ENCODE assay signal across 8 cellular contexts in the genomic region with DNA sequence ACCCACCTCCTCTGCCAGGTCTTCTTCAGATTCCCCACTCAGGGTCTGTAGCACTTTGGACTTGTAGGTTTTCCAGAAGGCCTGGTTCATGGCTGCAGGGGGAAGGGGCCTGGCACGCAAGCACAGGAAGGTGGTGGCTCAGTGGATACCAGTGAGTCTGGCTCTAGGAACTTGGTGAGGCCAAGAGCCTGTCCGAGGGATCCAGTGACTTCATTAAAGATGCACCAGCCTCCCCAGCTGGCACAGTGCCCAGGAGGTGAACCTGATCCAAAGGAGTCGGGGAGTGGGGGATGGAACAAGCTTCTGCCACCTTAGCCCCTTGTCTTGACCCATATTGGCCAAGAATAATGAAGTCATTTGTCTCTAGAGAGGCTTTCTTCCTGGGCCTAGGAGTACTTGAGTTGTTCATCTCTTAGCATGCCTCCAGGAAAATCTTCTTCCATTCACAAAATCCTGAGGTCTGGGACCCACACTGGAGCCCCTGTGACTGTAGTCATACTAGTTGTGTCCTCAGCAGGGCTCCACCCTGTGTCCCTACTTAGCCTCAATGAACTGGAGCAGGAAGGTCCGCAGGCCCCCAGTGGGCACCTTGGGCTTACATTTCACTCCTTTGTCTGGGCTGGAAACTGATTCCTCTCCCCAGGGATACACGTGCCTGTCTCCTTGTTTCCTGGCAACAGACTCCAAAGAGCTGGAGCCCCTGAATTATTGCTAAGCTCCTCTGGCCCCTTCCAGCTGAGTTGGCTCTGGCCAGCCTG. TPM values are rescaled to one million over a fixed set of nuclear protein-coding genes. Genes with fewer than 3 reads are reported as not detected.
DNase-seq lines count a peak whose midpoint lies in the region; ATAC-seq and TF ChIP-seq lines count a peak whose summit lies in the region.

A gene (minus strand): TSS at position 554 of the 758 bp plus-strand sequence. CDS start 464 bp downstream, at position 90.

- no peak within 1 kb of the TSS for H3K23ac ChIP-seq in mesenchymal stem cell (ENCODE audit: low read length in 2 of 2)

- H2BK5ac ChIP-seq in mesenchymal stem cell (ENCODE audit: low read depth, low read length, poor library complexity, severe bottlenecking): no peak within 1 kb of the TSS

- H3K4me2 ChIP-seq in mesenchymal stem cell (ENCODE audit: low read length, poor library complexity, severe bottlenecking): peak within 1 kb of the TSS; percentile 88

- intact Hi-C loops in vagina (cut with DNase I): loop anchor here (10.0 kb wide), 1 partner anchor 134 kb away; no protein-coding TSS in a partner anchor

- H3K27ac Mint-ChIP-seq in brain: peak within 1 kb of the TSS; percentile 86 to 99 (median 93)

- H3K9ac ChIP-seq in mesenchymal stem cell (ENCODE audit: low read length): peak within 1 kb of the TSS; percentile 95

- H3K4me1 ChIP-seq in mesenchymal stem cell (ENCODE audit: control insufficient read depth, insufficient read depth, low read depth, low read length) (peaks cover 25% of the 10 kb centered on the region), vagina (peaks cover 21% of the 10 kb centered on the region)

- peaks cover 58% of the 10 kb centered on the region for H3K4me1 Mint-ChIP-seq in brain

- no peak within 1 kb of the TSS for H3K27ac ChIP-seq in mesenchymal stem cell (ENCODE audit: low read length, poor library complexity, severe bottlenecking)
- H3K27ac ChIP-seq in vagina: peak within 1 kb of the TSS; percentile 60

- H3K4ac ChIP-seq in mesenchymal stem cell (ENCODE audit: low read depth in 1 of 2, low read length in 2 of 2): peak within 1 kb of the TSS in 1 of 2 experiments; percentile 95

- no peaks in the 10 kb centered on the region for H3K9me3 ChIP-seq in mesenchymal stem cell (ENCODE audit: control insufficient read depth, low read length)
- H3K9me3 ChIP-seq in vagina: no peaks in the 10 kb centered on the region

- H3K4me3 ChIP-seq in mesenchymal stem cell (ENCODE audit: insufficient read depth in 1 of 2, low read depth in 1 of 2, low read length in 2 of 2) (peak within 1 kb of the TSS; percentile 89), vagina (peak within 1 kb of the TSS; percentile 70 to 96)

- peak within 1 kb of the TSS; percentile 95 for H2BK15ac ChIP-seq in mesenchymal stem cell (ENCODE audit: low read depth, poor library complexity, severe bottlenecking)

- peak within 1 kb of the TSS; percentile 84 for H4K8ac ChIP-seq in mesenchymal stem cell (ENCODE audit: low read length)

- TF ChIP-seq POLR2A in vagina (IDR thresholded peaks at IDR 0.05): no peak

- H2AK5ac ChIP-seq in mesenchymal stem cell (ENCODE audit: low read length, severe bottlenecking): no peak within 1 kb of the TSS

- no peak within 1 kb of the TSS for H3K14ac ChIP-seq in mesenchymal stem cell (ENCODE audit: low read length in 2 of 2)

- peaks cover 9 to 10% of the 10 kb centered on the region in 2 experiments for H3K36me3 ChIP-seq in mesenchymal stem cell (ENCODE audit: control insufficient read depth in 1 of 2, insufficient read depth in 2 of 2, low read depth in 1 of 2, low read length in 2 of 2)
- no peaks in the 10 kb centered on the region for H3K36me3 ChIP-seq in vagina

- peak within 1 kb of the TSS; percentile 90 to 94 (median 92) for H3K4me3 Mint-ChIP-seq in brain

- DNase-seq in DMS 273 (lab: John Stamatoyannopoulos, UW; ENCODE audit: unreplicated experiment): peak; percentile 87
- DNase-seq in NCI-H1436 (lab: John Stamatoyannopoulos, UW): peak; percentile 47
- DNase-seq in mesenchymal stem cell: no peak
- no peak for DNase-seq in vagina (ENCODE audit: extremely low spot score in 2 of 2)
- no peak for DNase-seq in cerebellar nuclear complex (lab: John Stamatoyannopoulos, UW)
- DNase-seq in HUDEP-2 (lab: John Stamatoyannopoulos, UW; ENCODE audit: unreplicated experiment in 76 of 76): no peak

- H3K27me3 Mint-ChIP-seq in brain: peaks cover 7% of the 10 kb centered on the region

- 91% methylated on average over 5 of the region's 5 CpGs for WGBS in mesenchymal stem cell

- no peak for ATAC-seq in HG03342 (IDR thresholded peaks at IDR 0.05; ENCODE audit: unreplicated experiment)

- H4K91ac ChIP-seq in mesenchymal stem cell (ENCODE audit: low read length): peak within 1 kb of the TSS; percentile 72

- peak within 1 kb of the TSS; percentile 94 for H2AFZ ChIP-seq in mesenchymal stem cell (ENCODE audit: low read depth, low read length)

- peaks cover 0 to 3% (median 0%) of the 10 kb centered on the region in 5 experiments for H3K9me3 Mint-ChIP-seq in brain

- H3K18ac ChIP-seq in mesenchymal stem cell (ENCODE audit: low read depth in 1 of 2, low read length in 2 of 2): peak within 1 kb of the TSS; percentile 80 to 89

- H3K27me3 ChIP-seq in mesenchymal stem cell (ENCODE audit: control insufficient read depth in 1 of 2, insufficient read depth in 1 of 2, low read length in 2 of 2): peaks cover 4 to 26% of the 10 kb centered on the region in 2 experiments
- no peaks in the 10 kb centered on the region for H3K27me3 ChIP-seq in vagina

- H2BK12ac ChIP-seq in mesenchymal stem cell (ENCODE audit: low read length in 2 of 2): peak within 1 kb of the TSS in 1 of 2 experiments; percentile 57

- H2BK120ac ChIP-seq in mesenchymal stem cell (ENCODE audit: low read depth, low read length): no peak within 1 kb of the TSS

- H3K36me3 Mint-ChIP-seq in brain: no peaks in the 10 kb centered on the region

- H3K79me1 ChIP-seq in mesenchymal stem cell (replicated peaks; ENCODE audit: low read length, poor library complexity, severe bottlenecking): peaks cover 20% of the 10 kb centered on the region

- TF ChIP-seq CTCF in brain (conservative IDR thresholded peaks at IDR 0.05): no peak
- TF ChIP-seq CTCF in vagina (IDR thresholded peaks at IDR 0.05): no peak

RNA-seq across cellular contexts. Expression of the gene that starts here (rescaled TPM):
- not detected for polyA plus RNA-seq in brain (ENCODE audit: insufficient read depth, low read depth, low replicate concordance)
- polyA plus RNA-seq in mesenchymal stem cell (2013, experiment 1 of 2): not detected
- polyA plus RNA-seq in mesenchymal stem cell (2013, experiment 2 of 2): not detected
- not detected for total RNA-seq in vagina

Comparison
In these comparisons a context has a peak if more than half of its experiments do, and no peak if none do; other contexts are left out.
1. DNase-seq: peak in DMS 273 (single experiment) and NCI-H1436 (single experiment); none in mesenchymal stem cell (single experiment), vagina (0 of 2), cerebellar nuclear complex (0 of 2) and HUDEP-2 (0 of 76).